9 cellular contexts compared by ENCODE assay signal in genomic region chr12:67415473-67415872, GRCh38.
DNase-seq lines count a peak whose midpoint lies in the region; ATAC-seq and TF ChIP-seq lines count a peak whose summit lies in the region.
"Had no signal": no experiment of that assay in that cellular context is flagged by ENCODE, and none has a peak within 500 bp of the region (broad histone marks: within the 10 kb centered on the region; RNA-seq: fewer than 3 reads in every experiment).

No MANE protein-coding gene starts in this region.

- H3K27ac ChIP-seq in AG04450 (ENCODE audit: low read depth, low read length) (no peak overlapping the region), HEK293 (ENCODE audit: extremely low read depth, low read depth, low read length) (no peak overlapping the region), Panc1 (ENCODE audit: low read length) (no peak overlapping the region), left ventricle myocardium inferior (replicated peaks) (no peak overlapping the region)
- no peak overlapping the region for H3K27ac ChIP-seq in effector memory CD4-positive, alpha-beta T cell (ENCODE audit: insufficient read depth, low read length, poor library complexity, severe bottlenecking)
- H3K27ac ChIP-seq: body of pancreas had no signal

- TF ChIP-seq CTCF in AG04450 (IDR thresholded peaks at IDR 0.05; ENCODE audit: low read depth, low read length) (peak; percentile 38; the same call in 1 of the 2 replicates), HEK293 (tag by site-specific recombination; IDR thresholded peaks at IDR 0.05) (peak; percentile 78), Panc1 (IDR thresholded peaks at IDR 0.05) (peak; percentile 46), left ventricle myocardium inferior (IDR thresholded peaks at IDR 0.05; ENCODE audit: borderline replicate concordance) (peak; percentile 58)

- H3K27me3 ChIP-seq in AG04450 (ENCODE audit: control insufficient read depth, insufficient read depth, low read length) = no peaks in the 10 kb centered on the region
- no peaks in the 10 kb centered on the region for H3K27me3 ChIP-seq in Panc1 (ENCODE audit: control insufficient read depth, insufficient read depth, low read length)
- H3K27me3 ChIP-seq in left ventricle myocardium inferior (ENCODE audit: low read depth) = no peaks in the 10 kb centered on the region
- no peaks in the 10 kb centered on the region for H3K27me3 ChIP-seq in effector memory CD4-positive, alpha-beta T cell (replicated peaks; ENCODE audit: control insufficient read depth, insufficient read depth, low read length, poor library complexity, severe bottlenecking)
- H3K27me3 ChIP-seq: body of pancreas had no signal

- H3K4me1 ChIP-seq in HEK293 (ENCODE audit: control insufficient read depth, insufficient read depth, low read length) (peaks cover 13% of the 10 kb centered on the region; the same call in 1 of the 2 replicates), Panc1 (ENCODE audit: control insufficient read depth, insufficient read depth, low read length) (no peaks in the 10 kb centered on the region), left ventricle myocardium inferior (peaks cover 12% of the 10 kb centered on the region)
- H3K4me1 ChIP-seq in effector memory CD4-positive, alpha-beta T cell (ENCODE audit: control insufficient read depth, insufficient read depth, low read length, poor library complexity, severe bottlenecking) = no peaks in the 10 kb centered on the region

- no peak overlapping the region for H3K4me3 ChIP-seq in AG04450 (ENCODE audit: low read depth, low read length)
- H3K4me3 ChIP-seq in HEK293 (ENCODE audit: low read depth, low read length) = no peak overlapping the region
- H3K4me3 ChIP-seq in Panc1 (ENCODE audit: low read depth in 2 of 2, low read length in 2 of 2) = no peak overlapping the region
- no peak overlapping the region for H3K4me3 ChIP-seq in left ventricle myocardium inferior
- H3K4me3 ChIP-seq in effector memory CD4-positive, alpha-beta T cell (ENCODE audit: insufficient read depth, low read depth, low read length, poor library complexity, severe bottlenecking) = no peak overlapping the region
- H3K4me3 ChIP-seq: body of pancreas had no signal

- ATAC-seq in Panc1 = no peak
- ATAC-seq in GM18502 (IDR thresholded peaks at IDR 0.05; ENCODE audit: poor library complexity, unreplicated experiment) = no peak
- ATAC-seq in GM19467 (IDR thresholded peaks at IDR 0.05; ENCODE audit: unreplicated experiment) = no peak
- ATAC-seq: body of pancreas had no signal

- in situ Hi-C loops in Panc1 (cut with HindIII; ENCODE audit: low pct_unique_long_range_greater_than_20kb, low sequenced_read_pairs) = no loop called here

- BruUV-seq in Panc1 (replicated peaks; lab: Mats Ljungman, UMichigan) = no TSS peak

- intact Hi-C loops in Panc1 (cut with micrococcal nuclease; ENCODE audit: unreplicated experiment) (no loop called here), left ventricle myocardium inferior (cut with micrococcal nuclease) (no loop called here)

- DNase-seq in AG04450 (ENCODE audit: low read depth, low spot score) (no peak), Panc1 (ENCODE audit: low read depth, low spot score) (no peak), left ventricle myocardium inferior (no peak), NCI-H2029 treated with DMSO at 0.1 percent for 48 hours (lab: John Stamatoyannopoulos, UW) (no peak)
- DNase-seq in effector memory CD4-positive, alpha-beta T cell = no peak

- CTCF ChIA-PET in AG04450 (lab: Charles Lee) = no interaction called here
- CTCF ChIA-PET in HEK293 (lab: Yijun Ruan, JAX) = no interaction called here
- CTCF ChIA-PET in Panc1 (lab: Charles Lee) = no interaction called here

- POLR2A ChIA-PET in AG04450 (lab: Yijun Ruan, JAX) = no interaction called here
- POLR2A ChIA-PET in HEK293 (lab: Yijun Ruan, JAX) = no interaction called here
- POLR2A ChIA-PET in Panc1 (lab: Charles Lee) = no interaction called here

- H3K36me3 ChIP-seq in HEK293 (ENCODE audit: control insufficient read depth in 2 of 2, insufficient read depth in 1 of 2, low read length in 2 of 2) (no peaks in the 10 kb centered on the region), Panc1 (ENCODE audit: control insufficient read depth, insufficient read depth, low read length) (no peaks in the 10 kb centered on the region), left ventricle myocardium inferior (no peaks in the 10 kb centered on the region)
- no peaks in the 10 kb centered on the region for H3K36me3 ChIP-seq in effector memory CD4-positive, alpha-beta T cell (ENCODE audit: control insufficient read depth, insufficient read depth, low read length)

- H3K9me3 ChIP-seq in AG04450 (ENCODE audit: control insufficient read depth, insufficient read depth, low read length) (no peaks in the 10 kb centered on the region), HEK293 (ENCODE audit: control insufficient read depth, insufficient read depth, low read depth, low read length) (no peaks in the 10 kb centered on the region), Panc1 (ENCODE audit: control insufficient read depth, insufficient read depth, low read depth, low read length) (no peaks in the 10 kb centered on the region), left ventricle myocardium inferior (replicated peaks) (peaks cover 6% of the 10 kb centered on the region)
- no peaks in the 10 kb centered on the region for H3K9me3 ChIP-seq in effector memory CD4-positive, alpha-beta T cell (ENCODE audit: control insufficient read depth, low read length)
- H3K9me3 ChIP-seq: body of pancreas had no signal

TF ChIP-seq in HEK293, 187 proteins besides CTCF, POLR2A, EP300 and RAD21:
- peak; percentile 83 for TF ChIP-seq ZNF654 (tag by site-specific recombination; IDR thresholded peaks at IDR 0.05; ENCODE audit: low read depth)
- no peak for TF ChIP-seq ZFP37 (tag by site-specific recombination; IDR thresholded peaks at IDR 0.05)
- no peak for TF ChIP-seq PRDM10 (tag by site-specific recombination; IDR thresholded peaks at IDR 0.05)
